Comparison of ENCODE assay signal across 8 cellular contexts in the genomic region with DNA sequence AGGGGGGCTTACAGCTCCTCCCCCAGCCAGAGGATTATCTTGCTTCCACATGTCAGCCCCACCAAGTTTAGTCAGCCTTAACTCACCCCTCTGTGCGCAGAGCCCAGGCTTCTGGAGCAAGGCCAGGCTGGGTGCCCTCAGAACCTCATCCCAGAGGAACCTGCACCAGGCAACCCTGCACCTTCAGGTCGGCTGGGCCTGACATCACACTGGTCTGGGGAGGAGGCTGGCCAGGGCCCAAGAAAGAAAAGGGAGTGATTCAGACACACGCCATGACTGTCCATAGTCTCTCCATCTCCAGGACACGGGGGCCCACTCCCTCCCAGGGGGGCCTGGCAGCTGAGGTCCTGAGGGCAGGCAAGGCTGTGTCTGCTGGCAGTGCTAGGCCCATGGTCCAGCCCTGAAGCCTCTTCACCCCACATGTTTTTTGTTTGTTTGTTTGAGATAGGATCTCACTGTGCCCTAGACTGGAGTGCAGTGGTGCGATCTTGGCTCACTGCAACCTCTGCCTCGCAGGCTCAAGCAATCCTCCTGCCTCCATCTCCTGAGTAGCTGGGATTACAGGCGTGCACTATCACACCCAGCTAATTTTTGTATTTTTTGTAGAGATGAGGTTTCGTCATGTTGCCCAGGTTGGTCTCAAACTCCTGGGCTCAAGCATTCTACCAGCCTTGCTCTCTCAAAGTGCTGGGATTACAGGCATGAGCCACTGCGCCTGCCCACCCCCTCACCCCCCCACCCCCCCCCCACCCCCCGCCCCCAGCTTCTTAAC. TPM values are rescaled to one million over a fixed set of nuclear protein-coding genes. Genes with fewer than 3 reads are reported as not detected.
DNase-seq lines count a peak whose midpoint lies in the region; ATAC-seq, FAIRE-seq and TF ChIP-seq lines count a peak whose summit lies in the region.

No MANE protein-coding gene starts in this region.

- H3K4me1 Mint-ChIP-seq in astrocyte (ENCODE audit: low read depth, unreplicated experiment), result peaks cover 37% of the 10 kb centered on the region

- H3K9me3 ChIP-seq in astrocyte (ENCODE audit: insufficient read depth, low read depth, low read length), result no peaks in the 10 kb centered on the region
- H3K9me3 ChIP-seq in left lung, result no peaks in the 10 kb centered on the region
- H3K9me3 ChIP-seq in upper lobe of left lung, result no peaks in the 10 kb centered on the region

- H3K4me2 ChIP-seq in astrocyte (ENCODE audit: low read length), result peak overlapping the region; percentile 100

- 47 to 51% methylated on average over 10 of the region's 10 CpGs for WGBS in upper lobe of left lung, 2 donors

- H2AFZ ChIP-seq in astrocyte (ENCODE audit: low read depth, low read length), result peak overlapping the region; percentile 27

- H3K27me3 Mint-ChIP-seq in astrocyte (ENCODE audit: low read depth, unreplicated experiment), result no peaks in the 10 kb centered on the region

- peak; percentile 54 for DNase-seq in Right ventricle myocardium superior
- DNase-seq in cardiac septum (ENCODE audit: low spot score), result no peak
- DNase-seq in astrocyte (ENCODE audit: low read depth), result peak; percentile 56
- DNase-seq in left lung, result peak in 1 of 2 donors; percentile 70
- DNase-seq in upper lobe of left lung, result peak in 1 of 2 donors; percentile 53
- no peak for DNase-seq in stimulated activated CD4-positive, alpha-beta T cell treated with anti-CD3 and anti-CD28 coated beads, Interleukin-4, amount 100 ng/mL, for 1 hour

- H3K36me3 ChIP-seq in astrocyte (ENCODE audit: insufficient read depth, low read length), result no peaks in the 10 kb centered on the region
- no peaks in the 10 kb centered on the region for H3K36me3 ChIP-seq in left lung
- no peaks in the 10 kb centered on the region for H3K36me3 ChIP-seq in upper lobe of left lung

- H3K36me3 Mint-ChIP-seq in astrocyte (ENCODE audit: low read depth, unreplicated experiment), result no peaks in the 10 kb centered on the region

- H4K20me1 ChIP-seq in astrocyte (ENCODE audit: insufficient read depth, low read length), result peaks cover 11% of the 10 kb centered on the region

- H3K4me1 ChIP-seq in astrocyte (ENCODE audit: insufficient read depth, low read length), result peaks cover 57% of the 10 kb centered on the region
- H3K4me1 ChIP-seq in left lung, result peaks cover 38 to 85% of the 10 kb centered on the region in 2 donors
- peaks cover 55 to 81% (median 69%) of the 10 kb centered on the region in 4 donors for H3K4me1 ChIP-seq in upper lobe of left lung

- peak overlapping the region; percentile 83 for H3K4me3 Mint-ChIP-seq in astrocyte (ENCODE audit: unreplicated experiment)

- H3K4me3 ChIP-seq in astrocyte (ENCODE audit: insufficient read depth, low read depth, low read length), result peak overlapping the region; percentile 78
- no peak overlapping the region for H3K4me3 ChIP-seq in left lung
- H3K4me3 ChIP-seq in upper lobe of left lung, result peak overlapping the region in 1 of 4 donors; percentile 78

- TF ChIP-seq EP300 in upper lobe of left lung (IDR thresholded peaks at IDR 0.05), result no peak

- H3K27me3 ChIP-seq in astrocyte (ENCODE audit: insufficient read depth, low read length) (no peaks in the 10 kb centered on the region), left lung (no peaks in the 10 kb centered on the region), upper lobe of left lung (no peaks in the 10 kb centered on the region)

- peak overlapping the region; percentile 80 for H3K9ac ChIP-seq in astrocyte (ENCODE audit: low read length)

- TF ChIP-seq CTCF in astrocyte (IDR thresholded peaks at IDR 0.05; ENCODE audit: insufficient read depth, low read depth, low read length) (no peak), left lung (IDR thresholded peaks at IDR 0.05) (no peak), upper lobe of left lung (IDR thresholded peaks at IDR 0.05) (no peak)

- no peaks in the 10 kb centered on the region for H3K9me3 Mint-ChIP-seq in astrocyte (ENCODE audit: unreplicated experiment)

- peaks cover 60% of the 10 kb centered on the region for H3K79me2 ChIP-seq in astrocyte (ENCODE audit: insufficient read depth, low read length)

- ATAC-seq in Right ventricle myocardium superior (ENCODE audit: poor library complexity), result no peak
- no peak for ATAC-seq in left lung
- no peak for ATAC-seq in upper lobe of left lung (ENCODE audit: low FRiP score in 2 of 2)
- no peak for ATAC-seq in GM21423 (IDR thresholded peaks at IDR 0.05; ENCODE audit: unreplicated experiment)
- ATAC-seq in GM21825 (IDR thresholded peaks at IDR 0.05; ENCODE audit: unreplicated experiment), result no peak

- no peak for TF ChIP-seq POLR2A in upper lobe of left lung (IDR thresholded peaks at IDR 0.05)

- H3K27ac Mint-ChIP-seq in astrocyte (ENCODE audit: unreplicated experiment), result peak overlapping the region; percentile 64

- FAIRE-seq in astrocyte (lab: Jason Lieb, UNC), result no peak

- H3K27ac ChIP-seq in astrocyte (ENCODE audit: low read depth, low read length) (peak overlapping the region; percentile 41), left lung (peak overlapping the region; percentile 91 to 93), upper lobe of left lung (peak overlapping the region; percentile 86 to 94 (median 90))

- intact Hi-C loops in Right ventricle myocardium superior (cut with DNase I), result no loop called here
- intact Hi-C loops in cardiac septum (cut with DNase I), result no loop called here
- intact Hi-C loops in left lung (cut with DNase I), result no loop called here

RNA-seq across cellular contexts. Expression of gene TNK2, which starts 11.1 kb away (rescaled TPM):
- 26.7 TPM for total RNA-seq in Right ventricle myocardium superior
- 48.3 TPM for total RNA-seq in cardiac septum
- total RNA-seq in astrocyte, result 37.1 and 39.1 TPM in 2 replicates
- total RNA-seq in left lung, result 10 to 100 TPM; 51.9 to 58.7 TPM
- 100 to 1,000 TPM in 2 of 6 donors, 10 to 100 TPM in 4; 18.7 to 171 (median 70.1) TPM for total RNA-seq in upper lobe of left lung

Comparison
In these comparisons a context has a peak if more than half of its experiments do, and no peak if none do; other contexts are left out.
1. DNase-seq: peak in Right ventricle myocardium superior (single experiment) and astrocyte (single experiment); none in cardiac septum (single experiment) and stimulated activated CD4-positive, alpha-beta T cell treated with anti-CD3 and anti-CD28 coated beads, Interleukin-4, amount 100 ng/mL, for 1 hour (single experiment).
2. H3K27ac ChIP-seq: peak in every context shown above with its lines; median percentile 92 in left lung; 90 in upper lobe of left lung; 41 in astrocyte.